In genomic region chr12:71970031-71970430, GRCh38 we compare ENCODE assay signal across 9 cellular contexts. TPM values are rescaled to one million over a fixed set of nuclear protein-coding genes. Genes with fewer than 3 reads are reported as not detected.
"Had no signal": no experiment of that assay in that cellular context is flagged by ENCODE, and none has a peak within 500 bp of the region (broad histone marks: within the 10 kb centered on the region; RNA-seq: fewer than 3 reads in every experiment).

No MANE protein-coding gene starts in this region.

- H3K4me3 ChIP-seq: K562 had no signal

- H3K27ac ChIP-seq: HL-60 had no signal

- ATAC-seq: K562 had no signal

- DNase-seq: IMR-90, KBM-7, KG1 had no signal

- FAIRE-seq: HTR-8/SVneo, K562 had no signal

RNA-seq across cellular contexts. Expression of gene TPH2, which starts 31.4 kb away (rescaled TPM):
- total RNA-seq: HT-29, HT1080, IMR-90 had no signal
- polyA plus RNA-seq: IgD-negative memory B cell, IMR-90 had no signal
